In genomic region chr16:19348578-19349315, GRCh38 we compare ENCODE assay signal across 14 cellular contexts.
DNase-seq lines count a peak whose midpoint lies in the region; ATAC-seq and TF ChIP-seq lines count a peak whose summit lies in the region.
"Had no signal": no experiment of that assay in that cellular context is flagged by ENCODE, and none has a peak within 500 bp of the region (broad histone marks: within the 10 kb centered on the region; RNA-seq: fewer than 3 reads in every experiment).

No MANE protein-coding gene starts in this region.

- H3K4me3 ChIP-seq in neural progenitor cell (peak overlapping the region; percentile 22), tibial nerve (no peak overlapping the region)
- H3K4me3 ChIP-seq: SK-N-MC had no signal

- ATAC-seq in WTC11 = peak; percentile 92

- H3K27me3 Mint-ChIP-seq in WTC11 (ENCODE audit: low read depth) = peaks cover 2% of the 10 kb centered on the region; the same call in 1 of the 2 replicates
- H3K27me3 Mint-ChIP-seq in neural progenitor cell (ENCODE audit: insufficient read depth, low read depth) = peaks cover 2% of the 10 kb centered on the region
- H3K27me3 Mint-ChIP-seq in activated naive CD8-positive, alpha-beta T cell treated with anti-CD3 and anti-CD28 coated beads for 36 hours = peaks cover 31% of the 10 kb centered on the region
- H3K27me3 Mint-ChIP-seq: CD4-positive, CD25-positive, alpha-beta regulatory T cell had no signal

- no peaks in the 10 kb centered on the region for H4K20me1 ChIP-seq in neural progenitor cell (ENCODE audit: low read depth)

- TF ChIP-seq POLR2A in tibial nerve (IDR thresholded peaks at IDR 0.05) = no peak

- H3K9me3 Mint-ChIP-seq in WTC11 = no peaks in the 10 kb centered on the region
- peaks cover 2% of the 10 kb centered on the region for H3K9me3 Mint-ChIP-seq in neural progenitor cell
- H3K9me3 Mint-ChIP-seq in activated naive CD8-positive, alpha-beta T cell treated with anti-CD3 and anti-CD28 coated beads for 36 hours = no peaks in the 10 kb centered on the region
- H3K9me3 Mint-ChIP-seq: activated B cell treated with CpG ODN at 0.5 μM for 24 hours; CD4-positive, CD25-positive, alpha-beta regulatory T cell; dendritic cell treated with granulocyte-macrophage colony-stimulating factor and Interleukin-4, amounts not matched to agents 40 ng/mL and 50 ng/mL, for 4 days had no signal

- DNase-seq in EL (peak; percentile 14), NCI-H1092 (lab: John Stamatoyannopoulos, UW) (peak; percentile 62), WTC11 (ENCODE audit: low spot score) (peak; percentile 58), neural progenitor cell (ENCODE audit: low spot score) (peak; percentile 60), NCI-H510A treated with DMSO at 0.1 percent for 48 hours (lab: John Stamatoyannopoulos, UW) (no peak), tibial nerve (ENCODE audit: low spot score in 2 of 2) (no peak)
- DNase-seq in activated naive CD8-positive, alpha-beta T cell treated with anti-CD3 and anti-CD28 coated beads for 36 hours = no peak
- DNase-seq in activated CD4-positive, alpha-beta T cell treated with anti-CD3 and anti-CD28 coated beads for 4 hours = no peak
- DNase-seq: activated B cell treated with CpG ODN at 0.5 μM for 24 hours; CD4-positive, CD25-positive, alpha-beta regulatory T cell; NCI-H526 treated with DMSO at 0.1 percent for 48 hours had no signal

- H3K27ac Mint-ChIP-seq in WTC11 (peak overlapping the region; percentile 81), neural progenitor cell (peak overlapping the region; percentile 94)
- H3K27ac Mint-ChIP-seq in activated naive CD8-positive, alpha-beta T cell treated with anti-CD3 and anti-CD28 coated beads for 36 hours = no peak overlapping the region
- H3K27ac Mint-ChIP-seq: activated B cell treated with CpG ODN at 0.5 μM for 24 hours; dendritic cell treated with granulocyte-macrophage colony-stimulating factor and Interleukin-4, amounts not matched to agents 40 ng/mL and 50 ng/mL, for 4 days had no signal

- H3K4me1 ChIP-seq in neural progenitor cell (peaks cover 23% of the 10 kb centered on the region), tibial nerve (no peaks in the 10 kb centered on the region)

- H3K4me2 ChIP-seq in neural progenitor cell = peak overlapping the region; percentile 71

- no peaks in the 10 kb centered on the region for H3K27me3 ChIP-seq in neural progenitor cell
- no peaks in the 10 kb centered on the region for H3K27me3 ChIP-seq in tibial nerve

- TF ChIP-seq CTCF in WTC11 (IDR thresholded peaks at IDR 0.05) (no peak), neural progenitor cell (IDR thresholded peaks at IDR 0.05) (no peak), tibial nerve (IDR thresholded peaks at IDR 0.05) (no peak)

- 12 to 20% methylated on average over 11 of the region's 11 CpGs for whole genome bisulfite sequencing in tibial nerve, 2 donors

- no peaks in the 10 kb centered on the region for H3K36me3 Mint-ChIP-seq in WTC11
- no peaks in the 10 kb centered on the region for H3K36me3 Mint-ChIP-seq in neural progenitor cell
- H3K36me3 Mint-ChIP-seq in activated naive CD8-positive, alpha-beta T cell treated with anti-CD3 and anti-CD28 coated beads for 36 hours = no peaks in the 10 kb centered on the region
- H3K36me3 Mint-ChIP-seq: CD4-positive, CD25-positive, alpha-beta regulatory T cell had no signal

- H2AFZ ChIP-seq in neural progenitor cell (replicated peaks) = peak overlapping the region; percentile 99

- H3K27ac ChIP-seq in neural progenitor cell = peak overlapping the region; percentile 58
- no peak overlapping the region for H3K27ac ChIP-seq in tibial nerve
- H3K27ac ChIP-seq: HL-60, SK-N-MC had no signal

- no peaks in the 10 kb centered on the region for H3K36me3 ChIP-seq in neural progenitor cell
- H3K36me3 ChIP-seq in tibial nerve = no peaks in the 10 kb centered on the region

- H3K9ac ChIP-seq in neural progenitor cell = no peak overlapping the region

- no peak for TF ChIP-seq EP300 in tibial nerve (IDR thresholded peaks at IDR 0.05)

- POLR2A ChIA-PET in WTC11 (lab: Charles Lee) = no interaction called here

- H3K4me1 Mint-ChIP-seq in WTC11 = peaks cover 41% of the 10 kb centered on the region
- H3K4me1 Mint-ChIP-seq in neural progenitor cell = peaks cover 30% of the 10 kb centered on the region
- H3K4me1 Mint-ChIP-seq in activated naive CD8-positive, alpha-beta T cell treated with anti-CD3 and anti-CD28 coated beads for 36 hours = no peaks in the 10 kb centered on the region
- H3K4me1 Mint-ChIP-seq: activated B cell treated with CpG ODN at 0.5 μM for 24 hours; CD4-positive, CD25-positive, alpha-beta regulatory T cell had no signal

- CTCF ChIA-PET in WTC11 (lab: Charles Lee) = interaction anchor here (0.9 to 1.9 kb wide), 2 partner anchors 125 to 169 kb away, joined by 3 to 6 read pairs; no protein-coding TSS in a partner anchor

- H3K9me3 ChIP-seq in neural progenitor cell (ENCODE audit: low read depth) (no peaks in the 10 kb centered on the region), tibial nerve (no peaks in the 10 kb centered on the region)

- H3K4me3 Mint-ChIP-seq in WTC11 = peak overlapping the region; percentile 6
- no peak overlapping the region for H3K4me3 Mint-ChIP-seq in neural progenitor cell
- no peak overlapping the region for H3K4me3 Mint-ChIP-seq in activated naive CD8-positive, alpha-beta T cell treated with anti-CD3 and anti-CD28 coated beads for 36 hours
- H3K4me3 Mint-ChIP-seq: activated B cell treated with CpG ODN at 0.5 μM for 24 hours; CD4-positive, CD25-positive, alpha-beta regulatory T cell; dendritic cell treated with granulocyte-macrophage colony-stimulating factor and Interleukin-4, amounts not matched to agents 40 ng/mL and 50 ng/mL, for 4 days had no signal

- H3K79me2 ChIP-seq in neural progenitor cell (ENCODE audit: low read depth) = no peaks in the 10 kb centered on the region

- H3F3A ChIP-seq in neural progenitor cell (ENCODE audit: low read depth) = peaks cover 17% of the 10 kb centered on the region

TF ChIP-seq in WTC11, 78 proteins besides CTCF, POLR2A, EP300 and RAD21:
- TF ChIP-seq FOXK1 (CRISPR knock-in tag; IDR thresholded peaks at IDR 0.05) (0 out of 2 replicates have a peak, but pooled peaks have one; percentile 40), TP53 (CRISPR knock-in tag; IDR thresholded peaks at IDR 0.05) (no peak)
- TF ChIP-seq, protein P1, sequence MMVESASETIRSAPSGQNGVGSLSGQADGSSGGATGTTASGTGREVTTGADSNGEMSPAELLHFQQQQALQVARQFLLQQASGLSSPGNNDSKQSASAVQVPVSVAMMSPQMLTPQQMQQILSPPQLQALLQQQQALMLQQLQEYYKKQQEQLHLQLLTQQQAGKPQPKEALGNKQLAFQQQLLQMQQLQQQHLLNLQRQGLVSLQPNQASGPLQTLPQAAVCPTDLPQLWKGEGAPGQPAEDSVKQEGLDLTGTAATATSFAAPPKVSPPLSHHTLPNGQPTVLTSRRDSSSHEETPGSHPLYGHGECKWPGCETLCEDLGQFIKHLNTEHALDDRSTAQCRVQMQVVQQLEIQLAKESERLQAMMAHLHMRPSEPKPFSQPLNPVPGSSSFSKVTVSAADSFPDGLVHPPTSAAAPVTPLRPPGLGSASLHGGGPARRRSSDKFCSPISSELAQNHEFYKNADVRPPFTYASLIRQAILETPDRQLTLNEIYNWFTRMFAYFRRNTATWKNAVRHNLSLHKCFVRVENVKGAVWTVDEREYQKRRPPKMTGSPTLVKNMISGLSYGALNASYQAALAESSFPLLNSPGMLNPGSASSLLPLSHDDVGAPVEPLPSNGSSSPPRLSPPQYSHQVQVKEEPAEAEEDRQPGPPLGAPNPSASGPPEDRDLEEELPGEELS (CRISPR knock-in tag; IDR thresholded peaks at IDR 0.05) = 0 out of 2 replicates have a peak, but pooled peaks have one; percentile 30

Comparison
In these comparisons a context has a peak if more than half of its experiments do, and no peak if none do; other contexts are left out.
1. DNase-seq: peak in EL (single experiment), NCI-H1092 (single experiment), WTC11 (single experiment) and neural progenitor cell (single experiment); none in NCI-H510A treated with DMSO at 0.1 percent for 48 hours (single experiment), activated naive CD8-positive, alpha-beta T cell treated with anti-CD3 and anti-CD28 coated beads for 36 hours (single experiment), tibial nerve (0 of 2) and activated CD4-positive, alpha-beta T cell treated with anti-CD3 and anti-CD28 coated beads for 4 hours (0 of 2).